ENCODE assay signal across 6 cellular contexts in the genomic region with DNA sequence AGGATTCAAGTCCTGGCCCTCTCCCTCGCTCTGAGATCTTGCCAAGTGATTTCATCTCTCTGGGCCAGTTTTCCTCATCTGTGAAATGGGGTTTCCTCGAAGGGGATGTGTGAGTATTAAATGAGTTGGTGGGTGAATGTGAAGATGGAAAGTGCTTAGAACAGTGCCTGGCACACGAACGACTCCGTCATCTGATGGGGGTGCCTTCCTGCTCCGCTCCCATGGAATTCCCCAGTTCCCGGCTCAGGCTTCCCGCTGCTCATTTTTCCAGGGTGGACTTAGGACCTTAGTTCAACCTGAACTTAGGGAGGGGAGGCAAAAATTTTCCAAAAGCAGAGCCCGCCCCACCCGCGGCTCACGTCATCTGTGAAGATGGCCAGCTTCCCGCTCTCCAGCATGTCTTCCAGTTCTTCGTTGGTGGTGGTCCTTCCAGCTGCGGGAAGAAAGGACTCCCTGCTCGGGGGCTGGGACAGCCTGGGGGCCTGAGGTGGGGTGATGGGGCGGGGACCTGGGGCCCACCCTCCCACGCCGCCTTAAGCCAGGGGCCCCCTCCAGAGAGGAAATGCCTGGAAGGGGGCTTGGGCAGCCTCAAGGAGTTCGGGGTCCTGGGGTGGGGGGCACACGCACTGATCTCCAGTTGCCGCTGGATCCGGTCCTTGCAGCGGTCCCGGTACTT. TPM values are rescaled to one million over a fixed set of nuclear protein-coding genes. Genes with fewer than 3 reads are reported as not detected.
DNase-seq lines count a peak whose midpoint lies in the region; ATAC-seq and TF ChIP-seq lines count a peak whose summit lies in the region.

No MANE protein-coding gene starts in this region.

- H3K9me3 Mint-ChIP-seq in chondrocyte (ENCODE audit: low read depth), result no peaks in the 10 kb centered on the region

- H3K27me3 Mint-ChIP-seq in chondrocyte (ENCODE audit: low read depth), result no peaks in the 10 kb centered on the region

- ATAC-seq in HG02798 (IDR thresholded peaks at IDR 0.05; ENCODE audit: poor library complexity, unreplicated experiment) (peak; percentile 18), HG03354 (IDR thresholded peaks at IDR 0.05; ENCODE audit: poor library complexity, severe bottlenecking, unreplicated experiment) (no peak)
- no peak for ATAC-seq in activated CD4-positive, CD25-positive, alpha-beta regulatory T cell treated with anti-CD3 and anti-CD28 coated beads, Interleukin-2, amount 50 U/mL, for 24 hours

- no peaks in the 10 kb centered on the region for H3K9me3 ChIP-seq in ovary

- H3K27me3 ChIP-seq in ovary, result no peaks in the 10 kb centered on the region

- intact Hi-C loops in ovary (cut with DNase I), result loop anchor here in 1 of 4 donors (10.0 kb wide), 1 partner anchor 188 kb away; the partner anchor contains the start of gene FUS

- H3K4me1 Mint-ChIP-seq in chondrocyte (ENCODE audit: low read depth), result peaks cover 31% of the 10 kb centered on the region

- H3K4me3 Mint-ChIP-seq in chondrocyte (ENCODE audit: unreplicated experiment), result peak overlapping the region; percentile 75

- H3K27ac ChIP-seq in ovary, result no peak overlapping the region

- peak overlapping the region; percentile 40 for H3K4me3 ChIP-seq in ovary

- TF ChIP-seq EP300 in ovary (IDR thresholded peaks at IDR 0.05), result no peak

- DNase-seq in chondrocyte (ENCODE audit: low spot score), result no peak
- DNase-seq in ovary, result peak in 2 of 5 donors; percentile 47 to 62
- no peak for DNase-seq in KBM-7

- in situ Hi-C loops in KBM-7 (cut with MboI; ENCODE audit: low pct_unique_long_range_greater_than_20kb, low sequenced_read_pairs), result no loop called here

- no peaks in the 10 kb centered on the region for H3K36me3 Mint-ChIP-seq in chondrocyte (ENCODE audit: low read depth)

- peaks cover 13% of the 10 kb centered on the region for H3K4me1 ChIP-seq in ovary (ENCODE audit: insufficient read depth)

- H3K36me3 ChIP-seq in ovary, result no peaks in the 10 kb centered on the region

- no peak for TF ChIP-seq CTCF in chondrocyte (IDR thresholded peaks at IDR 0.05)
- TF ChIP-seq CTCF in ovary (IDR thresholded peaks at IDR 0.05), result no peak

- TF ChIP-seq POLR2A in ovary (IDR thresholded peaks at IDR 0.05), result no peak

- H3K27ac Mint-ChIP-seq in chondrocyte (ENCODE audit: unreplicated experiment), result peak overlapping the region; percentile 58

- 31 to 43% (median 36%) methylated on average over 23 to 25 of the region's 25 CpGs for WGBS in ovary, 3 donors

RNA-seq across cellular contexts. Expression of gene HSD3B7, which starts 11.5 kb away (rescaled TPM):
- total RNA-seq in chondrocyte, result 10.8 to 12.4 TPM (median 12.3 TPM) in 3 replicates
- 10 to 100 TPM in 4 of 7 donors, 1 to 10 TPM in 3; 8.0 to 24.5 (median 10.5) TPM for total RNA-seq in ovary
- polyA plus RNA-seq in ovary, result 1 to 10 TPM; 3.9 to 8.0 TPM

RNA-seq across cellular contexts. Expression of gene STX1B, which starts 14.0 kb away (rescaled TPM):
- total RNA-seq in chondrocyte, result 1.4 to 4.0 TPM (median 1.7 TPM) in 3 replicates
- total RNA-seq in ovary, result 1 to 10 TPM in 4 of 7 donors, under 1 TPM in 3; 0.34 to 1.5 (median 1.0) TPM
- polyA plus RNA-seq in ovary, result under 1 TPM; 0.36 to 0.57 TPM

RNA-seq across cellular contexts. Expression of gene STX4, which starts 36.9 kb away (rescaled TPM):
- 43.4 to 54.1 TPM (median 48.0 TPM) in 3 replicates for total RNA-seq in chondrocyte
- total RNA-seq in ovary, result 10 to 100 TPM; 26.2 to 73.8 (median 59.2) TPM
- polyA plus RNA-seq in ovary, result 10 to 100 TPM; 34.4 to 53.7 TPM

RNA-seq across cellular contexts. Expression of gene SETD1A, which starts 38.9 kb away (rescaled TPM):
- total RNA-seq in chondrocyte (15.0 to 18.0 TPM (median 15.8 TPM) in 3 replicates), ovary (10 to 100 TPM in 5 of 7 donors, 1 to 10 TPM in 2; 5.0 to 31.8 (median 24.9) TPM)
- polyA plus RNA-seq in ovary, result 10 to 100 TPM in 1 of 2 donors, 1 to 10 TPM in 1; 5.8 to 17.1 TPM

RNA-seq across cellular contexts. Expression of gene ORAI3, which starts 47.6 kb away (rescaled TPM):
- 10.3 to 16.0 TPM (median 15.6 TPM) in 3 replicates for total RNA-seq in chondrocyte
- total RNA-seq in ovary, result 10 to 100 TPM; 21.5 to 30.8 (median 24.1) TPM
- 10 to 100 TPM; 26.0 to 27.5 TPM for polyA plus RNA-seq in ovary
